ENCODE assay signal across 4 cellular contexts in genomic region chr16:52004343-52004742, GRCh38.
"Had no signal": no experiment of that assay in that cellular context is flagged by ENCODE, and none has a peak within 500 bp of the region (broad histone marks: within the 10 kb centered on the region; RNA-seq: fewer than 3 reads in every experiment).

No MANE protein-coding gene starts in this region.

- H3K27ac ChIP-seq: GM23248 had no signal

- H3K36me3 ChIP-seq: HAP-1 had no signal

- H3K4me2 ChIP-seq: GM23338 had no signal

- H2AFZ ChIP-seq: GM23248 had no signal

- H3K4me3 ChIP-seq: GM23248, GM23338, HAP-1 had no signal

- H3K9me3 ChIP-seq: HAP-1 had no signal

- ATAC-seq: GM23338, HCT116 had no signal

- H3K9ac ChIP-seq: GM23248 had no signal
